1 cellular context compared by ENCODE assay signal in genomic region chr17:4986951-4987766, GRCh38.
TF ChIP-seq lines count a peak whose summit lies in the region.

A gene with protein sequence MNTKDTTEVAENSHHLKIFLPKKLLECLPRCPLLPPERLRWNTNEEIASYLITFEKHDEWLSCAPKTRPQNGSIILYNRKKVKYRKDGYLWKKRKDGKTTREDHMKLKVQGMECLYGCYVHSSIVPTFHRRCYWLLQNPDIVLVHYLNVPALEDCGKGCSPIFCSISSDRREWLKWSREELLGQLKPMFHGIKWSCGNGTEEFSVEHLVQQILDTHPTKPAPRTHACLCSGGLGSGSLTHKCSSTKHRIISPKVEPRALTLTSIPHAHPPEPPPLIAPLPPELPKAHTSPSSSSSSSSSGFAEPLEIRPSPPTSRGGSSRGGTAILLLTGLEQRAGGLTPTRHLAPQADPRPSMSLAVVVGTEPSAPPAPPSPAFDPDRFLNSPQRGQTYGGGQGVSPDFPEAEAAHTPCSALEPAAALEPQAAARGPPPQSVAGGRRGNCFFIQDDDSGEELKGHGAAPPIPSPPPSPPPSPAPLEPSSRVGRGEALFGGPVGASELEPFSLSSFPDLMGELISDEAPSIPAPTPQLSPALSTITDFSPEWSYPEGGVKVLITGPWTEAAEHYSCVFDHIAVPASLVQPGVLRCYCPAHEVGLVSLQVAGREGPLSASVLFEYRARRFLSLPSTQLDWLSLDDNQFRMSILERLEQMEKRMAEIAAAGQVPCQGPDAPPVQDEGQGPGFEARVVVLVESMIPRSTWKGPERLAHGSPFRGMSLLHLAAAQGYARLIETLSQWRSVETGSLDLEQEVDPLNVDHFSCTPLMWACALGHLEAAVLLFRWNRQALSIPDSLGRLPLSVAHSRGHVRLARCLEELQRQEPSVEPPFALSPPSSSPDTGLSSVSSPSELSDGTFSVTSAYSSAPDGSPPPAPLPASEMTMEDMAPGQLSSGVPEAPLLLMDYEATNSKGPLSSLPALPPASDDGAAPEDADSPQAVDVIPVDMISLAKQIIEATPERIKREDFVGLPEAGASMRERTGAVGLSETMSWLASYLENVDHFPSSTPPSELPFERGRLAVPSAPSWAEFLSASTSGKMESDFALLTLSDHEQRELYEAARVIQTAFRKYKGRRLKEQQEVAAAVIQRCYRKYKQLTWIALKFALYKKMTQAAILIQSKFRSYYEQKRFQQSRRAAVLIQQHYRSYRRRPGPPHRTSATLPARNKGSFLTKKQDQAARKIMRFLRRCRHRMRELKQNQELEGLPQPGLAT (minus strand): TSS chr17:4987675. CDS start chr17:4986222, 1,453 bp downstream.

TF ChIP-seq in GM12878, 131 proteins besides CTCF, POLR2A, EP300 and RAD21 (continued from another document and continues in another):
- peak; percentile 27; the same call in 1 of the 2 replicates for TF ChIP-seq ZNF687 (IDR thresholded peaks at IDR 0.05)
- TF ChIP-seq CREB1 (IDR thresholded peaks at IDR 0.05; ENCODE audit: low read depth): peak; percentile 90
- TF ChIP-seq DPF2 (IDR thresholded peaks at IDR 0.05): peak; percentile 87; the same call in 1 of the 2 replicates
- no peak for TF ChIP-seq PRDM15 (CRISPR knock-in tag; IDR thresholded peaks at IDR 0.05)
- peak; percentile 51; the same call in 1 of the 2 replicates for TF ChIP-seq NR2C1 (IDR thresholded peaks at IDR 0.05)
- TF ChIP-seq ZNF207 (IDR thresholded peaks at IDR 0.05; ENCODE audit: borderline replicate concordance): peak; percentile 17; the same call in 1 of the 2 replicates
- TF ChIP-seq WRNIP1 (IDR thresholded peaks at IDR 0.05; ENCODE audit: borderline replicate concordance, low read depth, low read length): no peak
- peak; percentile 45; the same call in 1 of the 2 replicates for TF ChIP-seq POLR2AphosphoS2 (IDR thresholded peaks at IDR 0.05; ENCODE audit: low read depth, low read length)
- peak; percentile 27 for TF ChIP-seq RELA (IDR thresholded peaks at IDR 0.05; ENCODE audit: borderline replicate concordance, partially characterized antibody)
- TF ChIP-seq IRF5 (IDR thresholded peaks at IDR 0.05; ENCODE audit: borderline replicate concordance): no peak
- TF ChIP-seq SMC3 (IDR thresholded peaks at IDR 0.05; ENCODE audit: borderline replicate concordance, low read length): peak; percentile 23; the same call in 1 of the 2 replicates
- TF ChIP-seq E4F1 (IDR thresholded peaks at IDR 0.05; ENCODE audit: borderline replicate concordance, partially characterized antibody): no peak
- TF ChIP-seq IRF4 (IDR thresholded peaks at IDR 0.05; ENCODE audit: low read depth, low read length): peak; percentile 31; the same call in 1 of the 2 replicates
- TF ChIP-seq PBX3 (IDR thresholded peaks at IDR 0.05; ENCODE audit: insufficient replicate concordance, low read depth, low read length): peak; percentile 6
- TF ChIP-seq SIN3A (IDR thresholded peaks at IDR 0.05; ENCODE audit: low read depth, low read length): peak; percentile 46; the same call in 1 of the 2 replicates
- TF ChIP-seq, protein P1, sequence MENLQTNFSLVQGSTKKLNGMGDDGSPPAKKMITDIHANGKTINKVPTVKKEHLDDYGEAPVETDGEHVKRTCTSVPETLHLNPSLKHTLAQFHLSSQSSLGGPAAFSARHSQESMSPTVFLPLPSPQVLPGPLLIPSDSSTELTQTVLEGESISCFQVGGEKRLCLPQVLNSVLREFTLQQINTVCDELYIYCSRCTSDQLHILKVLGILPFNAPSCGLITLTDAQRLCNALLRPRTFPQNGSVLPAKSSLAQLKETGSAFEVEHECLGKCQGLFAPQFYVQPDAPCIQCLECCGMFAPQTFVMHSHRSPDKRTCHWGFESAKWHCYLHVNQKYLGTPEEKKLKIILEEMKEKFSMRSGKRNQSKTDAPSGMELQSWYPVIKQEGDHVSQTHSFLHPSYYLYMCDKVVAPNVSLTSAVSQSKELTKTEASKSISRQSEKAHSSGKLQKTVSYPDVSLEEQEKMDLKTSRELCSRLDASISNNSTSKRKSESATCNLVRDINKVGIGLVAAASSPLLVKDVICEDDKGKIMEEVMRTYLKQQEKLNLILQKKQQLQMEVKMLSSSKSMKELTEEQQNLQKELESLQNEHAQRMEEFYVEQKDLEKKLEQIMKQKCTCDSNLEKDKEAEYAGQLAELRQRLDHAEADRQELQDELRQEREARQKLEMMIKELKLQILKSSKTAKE (IDR thresholded peaks at IDR 0.05; ENCODE audit: low read depth, poor library complexity, severe bottlenecking): no peak
- peak; percentile 22 for TF ChIP-seq SP1 (IDR thresholded peaks at IDR 0.05; ENCODE audit: low read depth, low read length)
- TF ChIP-seq ATF7 (IDR thresholded peaks at IDR 0.05; ENCODE audit: low read depth): 0 out of 2 replicates have a peak, but pooled peaks have one; percentile 19
- TF ChIP-seq, protein P2, sequence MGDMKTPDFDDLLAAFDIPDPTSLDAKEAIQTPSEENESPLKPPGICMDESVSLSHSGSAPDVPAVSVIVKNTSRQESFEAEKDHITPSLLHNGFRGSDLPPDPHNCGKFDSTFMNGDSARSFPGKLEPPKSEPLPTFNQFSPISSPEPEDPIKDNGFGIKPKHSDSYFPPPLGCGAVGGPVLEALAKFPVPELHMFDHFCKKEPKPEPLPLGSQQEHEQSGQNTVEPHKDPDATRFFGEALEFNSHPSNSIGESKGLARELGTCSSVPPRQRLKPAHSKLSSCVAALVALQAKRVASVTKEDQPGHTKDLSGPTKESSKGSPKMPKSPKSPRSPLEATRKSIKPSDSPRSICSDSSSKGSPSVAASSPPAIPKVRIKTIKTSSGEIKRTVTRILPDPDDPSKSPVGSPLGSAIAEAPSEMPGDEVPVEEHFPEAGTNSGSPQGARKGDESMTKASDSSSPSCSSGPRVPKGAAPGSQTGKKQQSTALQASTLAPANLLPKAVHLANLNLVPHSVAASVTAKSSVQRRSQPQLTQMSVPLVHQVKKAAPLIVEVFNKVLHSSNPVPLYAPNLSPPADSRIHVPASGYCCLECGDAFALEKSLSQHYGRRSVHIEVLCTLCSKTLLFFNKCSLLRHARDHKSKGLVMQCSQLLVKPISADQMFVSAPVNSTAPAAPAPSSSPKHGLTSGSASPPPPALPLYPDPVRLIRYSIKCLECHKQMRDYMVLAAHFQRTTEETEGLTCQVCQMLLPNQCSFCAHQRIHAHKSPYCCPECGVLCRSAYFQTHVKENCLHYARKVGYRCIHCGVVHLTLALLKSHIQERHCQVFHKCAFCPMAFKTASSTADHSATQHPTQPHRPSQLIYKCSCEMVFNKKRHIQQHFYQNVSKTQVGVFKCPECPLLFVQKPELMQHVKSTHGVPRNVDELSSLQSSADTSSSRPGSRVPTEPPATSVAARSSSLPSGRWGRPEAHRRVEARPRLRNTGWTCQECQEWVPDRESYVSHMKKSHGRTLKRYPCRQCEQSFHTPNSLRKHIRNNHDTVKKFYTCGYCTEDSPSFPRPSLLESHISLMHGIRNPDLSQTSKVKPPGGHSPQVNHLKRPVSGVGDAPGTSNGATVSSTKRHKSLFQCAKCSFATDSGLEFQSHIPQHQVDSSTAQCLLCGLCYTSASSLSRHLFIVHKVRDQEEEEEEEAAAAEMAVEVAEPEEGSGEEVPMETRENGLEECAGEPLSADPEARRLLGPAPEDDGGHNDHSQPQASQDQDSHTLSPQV (IDR thresholded peaks at IDR 0.05): peak; percentile 83; the same call in 1 of the 2 replicates
- TF ChIP-seq HDGF (IDR thresholded peaks at IDR 0.05): peak; percentile 67; the same call in 1 of the 2 replicates
- 0 out of 2 replicates have a peak, but pooled peaks have one; percentile 43 for TF ChIP-seq POLR2AphosphoS5 (IDR thresholded peaks at IDR 0.05; ENCODE audit: low read length)
- TF ChIP-seq, protein P3, sequence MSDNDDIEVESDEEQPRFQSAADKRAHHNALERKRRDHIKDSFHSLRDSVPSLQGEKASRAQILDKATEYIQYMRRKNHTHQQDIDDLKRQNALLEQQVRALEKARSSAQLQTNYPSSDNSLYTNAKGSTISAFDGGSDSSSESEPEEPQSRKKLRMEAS (IDR thresholded peaks at IDR 0.05; ENCODE audit: low read depth, low read length): peak; percentile 70; the same call in 1 of the 2 replicates
- peak; percentile 2 for TF ChIP-seq USF1 (IDR thresholded peaks at IDR 0.05; ENCODE audit: borderline replicate concordance, extremely low read length, insufficient read depth, low read depth, low read length)
- no peak for TF ChIP-seq TBL1XR1 (IDR thresholded peaks at IDR 0.05; ENCODE audit: low read depth, low read length)
